Comparison of ENCODE assay signal across 10 cellular contexts in the genomic region with DNA sequence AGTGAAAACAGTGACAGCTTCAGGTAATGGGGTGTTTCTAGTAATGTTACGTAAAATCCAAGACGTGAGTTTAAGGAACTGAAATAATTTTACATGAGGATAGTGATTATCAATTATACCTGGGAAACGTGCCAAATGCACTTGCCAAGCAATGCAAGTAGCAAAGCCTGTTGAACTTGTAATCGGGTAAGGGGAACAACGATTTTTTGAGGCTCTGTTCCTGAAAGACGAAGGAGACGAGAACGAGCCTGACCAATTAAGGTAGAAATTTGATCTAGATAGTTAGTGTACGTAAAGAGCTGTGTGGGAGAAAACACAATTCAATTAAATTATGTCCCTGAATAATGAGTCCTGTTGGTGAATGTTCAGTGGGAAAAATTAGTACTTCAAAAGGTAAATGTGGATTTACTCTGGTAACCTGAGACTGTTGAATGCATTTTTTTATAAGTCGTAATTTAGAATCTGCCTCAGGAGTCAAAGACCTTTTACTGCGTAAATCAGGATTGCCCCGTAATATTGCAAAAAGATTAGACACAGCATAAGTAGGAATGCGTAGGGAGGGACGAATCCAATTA. TPM values are rescaled to one million over a fixed set of nuclear protein-coding genes. Genes with fewer than 3 reads are reported as not detected.
DNase-seq lines count a peak whose midpoint lies in the region; ATAC-seq lines count a peak whose summit lies in the region.
"Had no signal": no experiment of that assay in that cellular context is flagged by ENCODE, and none has a peak within 500 bp of the region (broad histone marks: within the 10 kb centered on the region; RNA-seq: fewer than 3 reads in every experiment).

No MANE protein-coding gene starts in this region.

- H3K36me3 Mint-ChIP-seq in activated T-cell treated with anti-CD3 and anti-CD28 coated beads, Interleukin-2, amount 50 U/mL, for 4 hours (ENCODE audit: insufficient read depth): peaks cover 38% of the 10 kb centered on the region
- H3K36me3 Mint-ChIP-seq in stimulated activated memory B cell treated with anti-CD40 and anti-IgM and Interleukin-4, amounts not matched to agents 10 μg/mL and 1 μg/mL and 100 μg/mL, for 72 hours: peaks cover 48% of the 10 kb centered on the region
- peaks cover 4 to 35% (median 17%) of the 10 kb centered on the region in 3 donors for H3K36me3 Mint-ChIP-seq in immature natural killer cell

- peaks cover 54% of the 10 kb centered on the region for H3K4me1 Mint-ChIP-seq in activated T-cell treated with anti-CD3 and anti-CD28 coated beads, Interleukin-2, amount 50 U/mL, for 4 hours (ENCODE audit: low read depth)
- peaks cover 37% of the 10 kb centered on the region for H3K4me1 Mint-ChIP-seq in stimulated activated memory B cell treated with anti-CD40 and anti-IgM and Interleukin-4, amounts not matched to agents 10 μg/mL and 1 μg/mL and 100 μg/mL, for 72 hours
- peaks cover 16 to 22% of the 10 kb centered on the region in 2 donors for H3K4me1 Mint-ChIP-seq in immature natural killer cell

- H3K27me3 ChIP-seq in effector memory CD4-positive, alpha-beta T cell (replicated peaks; ENCODE audit: control insufficient read depth, insufficient read depth, low read length, poor library complexity, severe bottlenecking): no peaks in the 10 kb centered on the region

- no peak for DNase-seq in activated T-cell treated with anti-CD3 and anti-CD28 coated beads, Interleukin-2, amount 50 U/mL, for 4 hours
- no peak for DNase-seq in activated T-cell treated with anti-CD3 and anti-CD28 coated beads, Interleukin-2, amount 50 U/mL, for 1 hour
- DNase-seq in NCI-H748 treated with DMSO at 0.1 percent for 48 hours (lab: John Stamatoyannopoulos, UW) (peak; percentile 8), immature natural killer cell (no peak)
- DNase-seq in effector memory CD4-positive, alpha-beta T cell: no peak
- DNase-seq: naive thymus-derived CD8-positive, alpha-beta T cell had no signal

- H3K4me1 ChIP-seq in effector memory CD4-positive, alpha-beta T cell (ENCODE audit: control insufficient read depth, insufficient read depth, low read length, poor library complexity, severe bottlenecking): peaks cover 11% of the 10 kb centered on the region

- H3K27ac Mint-ChIP-seq in stimulated activated memory B cell treated with anti-CD40 and anti-IgM and Interleukin-4, amounts not matched to agents 10 μg/mL and 1 μg/mL and 100 μg/mL, for 72 hours: peak overlapping the region; percentile 79
- H3K27ac Mint-ChIP-seq in immature natural killer cell: peak overlapping the region in 2 of 6 donors; percentile 92 to 97
- H3K27ac Mint-ChIP-seq: B cell had no signal

- no peaks in the 10 kb centered on the region for H3K9me3 ChIP-seq in effector memory CD4-positive, alpha-beta T cell (ENCODE audit: control insufficient read depth, low read length)

- H3K27ac ChIP-seq in effector memory CD4-positive, alpha-beta T cell (ENCODE audit: insufficient read depth, low read length, poor library complexity, severe bottlenecking): peak overlapping the region; percentile 33

- no peaks in the 10 kb centered on the region for H3K9me3 Mint-ChIP-seq in activated T-cell treated with anti-CD3 and anti-CD28 coated beads, Interleukin-2, amount 50 U/mL, for 4 hours
- H3K9me3 Mint-ChIP-seq in stimulated activated memory B cell treated with anti-CD40 and anti-IgM and Interleukin-4, amounts not matched to agents 10 μg/mL and 1 μg/mL and 100 μg/mL, for 72 hours: no peaks in the 10 kb centered on the region
- H3K9me3 Mint-ChIP-seq in immature natural killer cell: no peaks in the 10 kb centered on the region
- H3K9me3 Mint-ChIP-seq: naive thymus-derived CD8-positive, alpha-beta T cell had no signal

- peaks cover 5% of the 10 kb centered on the region for H3K36me3 ChIP-seq in effector memory CD4-positive, alpha-beta T cell (ENCODE audit: control insufficient read depth, insufficient read depth, low read length)

- peak overlapping the region; percentile 60 for H3K4me3 Mint-ChIP-seq in activated T-cell treated with anti-CD3 and anti-CD28 coated beads, Interleukin-2, amount 50 U/mL, for 4 hours
- H3K4me3 Mint-ChIP-seq in stimulated activated memory B cell treated with anti-CD40 and anti-IgM and Interleukin-4, amounts not matched to agents 10 μg/mL and 1 μg/mL and 100 μg/mL, for 72 hours: no peak overlapping the region
- H3K4me3 Mint-ChIP-seq in immature natural killer cell: no peak overlapping the region
- H3K4me3 Mint-ChIP-seq: B cell had no signal

- H3K27me3 Mint-ChIP-seq in activated T-cell treated with anti-CD3 and anti-CD28 coated beads, Interleukin-2, amount 50 U/mL, for 4 hours (ENCODE audit: low read depth): no peaks in the 10 kb centered on the region
- no peaks in the 10 kb centered on the region for H3K27me3 Mint-ChIP-seq in stimulated activated memory B cell treated with anti-CD40 and anti-IgM and Interleukin-4, amounts not matched to agents 10 μg/mL and 1 μg/mL and 100 μg/mL, for 72 hours
- H3K27me3 Mint-ChIP-seq in immature natural killer cell (ENCODE audit: low read depth in 3 of 3): peaks cover 0 to 5% (median 0%) of the 10 kb centered on the region in 3 donors
- H3K27me3 Mint-ChIP-seq: B cell; naive thymus-derived CD8-positive, alpha-beta T cell had no signal

- H3K4me3 ChIP-seq in effector memory CD4-positive, alpha-beta T cell (ENCODE audit: insufficient read depth, low read depth, low read length, poor library complexity, severe bottlenecking): no peak overlapping the region

- ATAC-seq in activated T-cell treated with anti-CD3 and anti-CD28 coated beads, Interleukin-2, amount 50 U/mL, for 4 hours: no peak
- ATAC-seq in stimulated activated memory B cell treated with anti-CD40 and anti-IgM and Interleukin-4, amounts not matched to agents 10 μg/mL and 1 μg/mL and 100 μg/mL, for 72 hours: no peak
- no peak for ATAC-seq in HG02852 (IDR thresholded peaks at IDR 0.05; ENCODE audit: unreplicated experiment)
- ATAC-seq in GM19351 (IDR thresholded peaks at IDR 0.05; ENCODE audit: unreplicated experiment): no peak
- ATAC-seq: naive thymus-derived CD8-positive, alpha-beta T cell had no signal

RNA-seq across cellular contexts. Expression of a gene that starts 17.7 kb away (rescaled TPM):
- 10 to 100 TPM; 38.7 to 56.1 (median 42.0) TPM for total RNA-seq in activated T-cell treated with anti-CD3 and anti-CD28 coated beads, Interleukin-2, amount 50 U/mL, for 4 hours
- polyA plus RNA-seq in immature natural killer cell: 10 to 100 TPM; 22.2 to 38.9 (median 25.9) TPM

RNA-seq across cellular contexts. Expression of a gene that starts 55.4 kb away (rescaled TPM):
- total RNA-seq in activated T-cell treated with anti-CD3 and anti-CD28 coated beads, Interleukin-2, amount 50 U/mL, for 4 hours: 1 to 10 TPM in 1 of 3 donors, under 1 TPM in 2; 0.76 to 1.2 (median 0.84) TPM
- polyA plus RNA-seq in immature natural killer cell: under 1 TPM in 1 of 3 donors, not detected in 2; 0.18 TPM
